ENCODE assay signal across 26 cellular contexts in the genomic region with DNA sequence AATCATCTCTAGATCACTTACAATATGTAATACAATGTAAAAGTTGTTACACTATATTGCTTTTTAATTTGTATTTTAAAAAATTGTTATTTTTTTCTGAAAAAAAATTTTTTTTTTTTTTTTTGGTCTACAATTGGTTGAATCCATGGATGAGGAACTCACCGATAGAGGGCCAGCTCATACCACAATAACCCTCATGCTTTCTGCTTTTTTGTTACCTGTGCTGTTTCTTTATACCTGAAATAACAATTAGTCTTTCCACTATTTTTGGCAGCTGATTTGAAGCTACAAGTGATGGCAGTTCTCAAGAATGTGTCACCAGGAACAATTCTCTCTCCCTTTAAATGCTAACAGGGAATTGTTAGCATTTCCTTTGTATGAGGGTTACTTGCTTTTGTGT. TPM values are rescaled to one million over a fixed set of nuclear protein-coding genes. Genes with fewer than 3 reads are reported as not detected.
DNase-seq lines count a peak whose midpoint lies in the region; ATAC-seq and TF ChIP-seq lines count a peak whose summit lies in the region.
"Had no signal": no experiment of that assay in that cellular context is flagged by ENCODE, and none has a peak within 500 bp of the region (broad histone marks: within the 10 kb centered on the region; RNA-seq: fewer than 3 reads in every experiment).

No MANE protein-coding gene starts in this region.

- H3K36me3 ChIP-seq in GM23338 (ENCODE audit: insufficient read depth): no peaks in the 10 kb centered on the region
- H3K36me3 ChIP-seq: gastroesophageal sphincter had no signal

- no peaks in the 10 kb centered on the region for H3K9me2 ChIP-seq in GM23338 (ENCODE audit: insufficient read depth)

- no peaks in the 10 kb centered on the region for H3F3A ChIP-seq in GM23338 (replicated peaks; ENCODE audit: low read depth)

- H3K27ac ChIP-seq in GM23338 (ENCODE audit: low read depth): no peak overlapping the region
- H3K27ac ChIP-seq: body of pancreas, epithelial cell of prostate, gastroesophageal sphincter, skin epidermis had no signal

- H3K27me3 Mint-ChIP-seq in GM23338 (ENCODE audit: insufficient read depth, low read depth, poor library complexity): peaks cover 2% of the 10 kb centered on the region
- H3K27me3 Mint-ChIP-seq: naive B cell, T-helper 17 cell had no signal

- H3K4me1 Mint-ChIP-seq in GM23338: peaks cover 36% of the 10 kb centered on the region

- no peak overlapping the region for H3K27ac Mint-ChIP-seq in GM23338
- H3K27ac Mint-ChIP-seq: activated naive CD4-positive, alpha-beta T cell treated with anti-CD3 and anti-CD28 coated beads, Interleukin-2, amount 50 U/mL, for 72 hours; activated T-cell treated with anti-CD3 and anti-CD28 coated beads, Interleukin-2, amount 50 U/mL, for 72 hours; T-helper 17 cell had no signal

- in situ Hi-C loops in SK-MEL-5 (cut with HindIII; ENCODE audit: low pct_unique_long_range_greater_than_20kb, low sequenced_read_pairs): no loop called here

- peak; percentile 33 for DNase-seq in GM23338 (ENCODE audit: low spot score)
- DNase-seq in SK-MEL-5 (ENCODE audit: low read depth, low spot score): peak; percentile 8
- no peak for DNase-seq in epithelial cell of proximal tubule (ENCODE audit: low read depth)
- DNase-seq in retinal pigment epithelial cell (ENCODE audit: low read depth): no peak
- no peak for DNase-seq in DMS 273 (lab: John Stamatoyannopoulos, UW; ENCODE audit: unreplicated experiment)
- DNase-seq in islet precursor cell: no peak
- DNase-seq: activated CD4-positive, CD25-positive, alpha-beta regulatory T cell; activated T-cell treated with anti-CD3 and anti-CD28 coated beads, Interleukin-2, amount 50 U/mL, for 72 hours; BE2C; body of pancreas; cortex of kidney; MM.1S; naive B cell; NCI-H187; NK-92 treated with Interleukin-12 subunit alpha and Interleukin-12 subunit beta, amount 100 ng/mL, for 24 hours; posterior cingulate gyrus; SHP77; stimulated activated CD4-positive, alpha-beta T cell treated with anti-CD3 and anti-CD28 coated beads, Interleukin-4, amount 100 ng/mL, for 4 hours; substantia nigra; T-helper 17 cell had no signal

- peaks cover 100% of the 10 kb centered on the region for H3K79me2 ChIP-seq in GM23338 (replicated peaks; ENCODE audit: insufficient read depth)

- H3K4me3 Mint-ChIP-seq in GM23338: peak overlapping the region; percentile 38; the same call in 1 of the 3 replicates
- H3K4me3 Mint-ChIP-seq: activated T-cell treated with anti-CD3 and anti-CD28 coated beads, Interleukin-2, amount 50 U/mL, for 72 hours; naive B cell; T-helper 17 cell had no signal

- H3K4me2 ChIP-seq in GM23338: peak overlapping the region; percentile 56

- H3K36me3 Mint-ChIP-seq in GM23338 (ENCODE audit: low read depth): 0 out of 3 replicates have a peak, but pooled peaks cover 3% of the 10 kb centered on the region

- H3K4me3 ChIP-seq in GM23338 (no peak overlapping the region), epithelial cell of proximal tubule (ENCODE audit: low read depth, low read length) (no peak overlapping the region), retinal pigment epithelial cell (ENCODE audit: low read length) (no peak overlapping the region)
- H3K4me3 ChIP-seq: body of pancreas, gastroesophageal sphincter, skin epidermis had no signal

- peaks cover 27% of the 10 kb centered on the region for H4K20me1 ChIP-seq in GM23338 (replicated peaks; ENCODE audit: insufficient read depth)

- H3K4me1 ChIP-seq in GM23338 (ENCODE audit: insufficient read depth): peaks cover 52% of the 10 kb centered on the region

- H2AFZ ChIP-seq in GM23338: no peak overlapping the region

- ATAC-seq in GM23338 (peak; percentile 41), HG03457 (IDR thresholded peaks at IDR 0.05; ENCODE audit: unreplicated experiment) (no peak), HG02981 (IDR thresholded peaks at IDR 0.05; ENCODE audit: unreplicated experiment) (no peak)
- ATAC-seq: activated naive CD4-positive, alpha-beta T cell treated with anti-CD3 and anti-CD28 coated beads, Interleukin-2, amount 50 U/mL, for 72 hours; activated T-cell treated with anti-CD3 and anti-CD28 coated beads, Interleukin-2, amount 50 U/mL, for 72 hours; body of pancreas; gastroesophageal sphincter; T-helper 17 cell had no signal

- no peaks in the 10 kb centered on the region for H3K27me3 ChIP-seq in GM23338 (ENCODE audit: insufficient read depth)
- H3K27me3 ChIP-seq: BE2C, body of pancreas, gastroesophageal sphincter had no signal

- TF ChIP-seq CTCF in GM23338 (conservative IDR thresholded peaks at IDR 0.05; ENCODE audit: low read depth in 2 of 2): peak; percentile 35 to 39; a peak in 3 of 4 replicates
- peak; percentile 40 for TF ChIP-seq CTCF in epithelial cell of proximal tubule (conservative IDR thresholded peaks at IDR 0.05; ENCODE audit: low read depth, low read length)
- TF ChIP-seq CTCF in retinal pigment epithelial cell (conservative IDR thresholded peaks at IDR 0.05; ENCODE audit: low read depth, low read length): peak; percentile 9

- no peaks in the 10 kb centered on the region for H3K9me3 Mint-ChIP-seq in GM23338
- H3K9me3 Mint-ChIP-seq: activated naive CD4-positive, alpha-beta T cell treated with anti-CD3 and anti-CD28 coated beads, Interleukin-2, amount 50 U/mL, for 72 hours; activated T-cell treated with anti-CD3 and anti-CD28 coated beads, Interleukin-2, amount 50 U/mL, for 72 hours had no signal

TF ChIP-seq in GM23338, 12 proteins besides CTCF, POLR2A, EP300 and RAD21:
- TF ChIP-seq, protein P1, sequence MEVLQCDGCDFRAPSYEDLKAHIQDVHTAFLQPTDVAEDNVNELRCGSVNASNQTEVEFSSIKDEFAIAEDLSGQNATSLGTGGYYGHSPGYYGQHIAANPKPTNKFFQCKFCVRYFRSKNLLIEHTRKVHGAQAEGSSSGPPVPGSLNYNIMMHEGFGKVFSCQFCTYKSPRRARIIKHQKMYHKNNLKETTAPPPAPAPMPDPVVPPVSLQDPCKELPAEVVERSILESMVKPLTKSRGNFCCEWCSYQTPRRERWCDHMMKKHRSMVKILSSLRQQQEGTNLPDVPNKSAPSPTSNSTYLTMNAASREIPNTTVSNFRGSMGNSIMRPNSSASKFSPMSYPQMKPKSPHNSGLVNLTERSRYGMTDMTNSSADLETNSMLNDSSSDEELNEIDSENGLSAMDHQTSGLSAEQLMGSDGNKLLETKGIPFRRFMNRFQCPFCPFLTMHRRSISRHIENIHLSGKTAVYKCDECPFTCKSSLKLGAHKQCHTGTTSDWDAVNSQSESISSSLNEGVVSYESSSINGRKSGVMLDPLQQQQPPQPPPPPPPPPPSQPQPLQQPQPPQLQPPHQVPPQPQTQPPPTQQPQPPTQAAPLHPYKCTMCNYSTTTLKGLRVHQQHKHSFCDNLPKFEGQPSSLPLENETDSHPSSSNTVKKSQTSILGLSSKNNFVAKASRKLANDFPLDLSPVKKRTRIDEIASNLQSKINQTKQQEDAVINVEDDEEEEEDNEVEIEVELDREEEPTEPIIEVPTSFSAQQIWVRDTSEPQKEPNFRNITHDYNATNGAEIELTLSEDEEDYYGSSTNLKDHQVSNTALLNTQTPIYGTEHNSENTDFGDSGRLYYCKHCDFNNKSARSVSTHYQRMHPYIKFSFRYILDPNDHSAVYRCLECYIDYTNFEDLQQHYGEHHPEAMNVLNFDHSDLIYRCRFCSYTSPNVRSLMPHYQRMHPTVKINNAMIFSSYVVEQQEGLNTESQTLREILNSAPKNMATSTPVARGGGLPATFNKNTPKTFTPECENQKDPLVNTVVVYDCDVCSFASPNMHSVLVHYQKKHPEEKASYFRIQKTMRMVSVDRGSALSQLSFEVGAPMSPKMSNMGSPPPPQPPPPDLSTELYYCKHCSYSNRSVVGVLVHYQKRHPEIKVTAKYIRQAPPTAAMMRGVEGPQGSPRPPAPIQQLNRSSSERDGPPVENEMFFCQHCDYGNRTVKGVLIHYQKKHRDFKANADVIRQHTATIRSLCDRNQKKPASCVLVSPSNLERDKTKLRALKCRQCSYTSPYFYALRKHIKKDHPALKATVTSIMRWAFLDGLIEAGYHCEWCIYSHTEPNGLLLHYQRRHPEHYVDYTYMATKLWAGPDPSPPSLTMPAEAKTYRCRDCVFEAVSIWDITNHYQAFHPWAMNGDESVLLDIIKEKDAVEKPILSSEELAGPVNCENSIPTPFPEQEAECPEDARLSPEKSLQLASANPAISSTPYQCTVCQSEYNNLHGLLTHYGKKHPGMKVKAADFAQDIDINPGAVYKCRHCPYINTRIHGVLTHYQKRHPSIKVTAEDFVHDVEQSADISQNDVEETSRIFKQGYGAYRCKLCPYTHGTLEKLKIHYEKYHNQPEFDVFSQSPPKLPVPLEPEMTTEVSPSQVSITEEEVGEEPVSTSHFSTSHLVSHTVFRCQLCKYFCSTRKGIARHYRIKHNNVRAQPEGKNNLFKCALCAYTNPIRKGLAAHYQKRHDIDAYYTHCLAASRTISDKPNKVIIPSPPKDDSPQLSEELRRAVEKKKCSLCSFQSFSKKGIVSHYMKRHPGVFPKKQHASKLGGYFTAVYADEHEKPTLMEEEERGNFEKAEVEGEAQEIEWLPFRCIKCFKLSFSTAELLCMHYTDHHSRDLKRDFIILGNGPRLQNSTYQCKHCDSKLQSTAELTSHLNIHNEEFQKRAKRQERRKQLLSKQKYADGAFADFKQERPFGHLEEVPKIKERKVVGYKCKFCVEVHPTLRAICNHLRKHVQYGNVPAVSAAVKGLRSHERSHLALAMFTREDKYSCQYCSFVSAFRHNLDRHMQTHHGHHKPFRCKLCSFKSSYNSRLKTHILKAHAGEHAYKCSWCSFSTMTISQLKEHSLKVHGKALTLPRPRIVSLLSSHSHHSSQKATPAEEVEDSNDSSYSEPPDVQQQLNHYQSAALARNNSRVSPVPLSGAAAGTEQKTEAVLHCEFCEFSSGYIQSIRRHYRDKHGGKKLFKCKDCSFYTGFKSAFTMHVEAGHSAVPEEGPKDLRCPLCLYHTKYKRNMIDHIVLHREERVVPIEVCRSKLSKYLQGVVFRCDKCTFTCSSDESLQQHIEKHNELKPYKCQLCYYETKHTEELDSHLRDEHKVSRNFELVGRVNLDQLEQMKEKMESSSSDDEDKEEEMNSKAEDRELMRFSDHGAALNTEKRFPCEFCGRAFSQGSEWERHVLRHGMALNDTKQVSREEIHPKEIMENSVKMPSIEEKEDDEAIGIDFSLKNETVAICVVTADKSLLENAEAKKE (CRISPR knock-in tag; IDR thresholded peaks at IDR 0.05): no peak
TF ChIP-seq in GM23338: peak in this region for 0.

RNA-seq across cellular contexts. Expression of a gene that starts 12.0 kb away (rescaled TPM):
- 79.4 and 96.4 TPM in 2 replicates for total RNA-seq in GM23338 (2014; rRNA removed; shearing (Covaris generic))
- 33.0 and 33.2 TPM in 2 replicates for polyA plus RNA-seq in GM23338 (2016; fragmentation: Nextera tagmentation; extraction: Ambion mirVana)
- 15.8 and 21.1 TPM in 2 replicates for total RNA-seq in SK-MEL-5 (2014; rRNA removed; shearing (Covaris generic))
- 33.1 and 41.4 TPM in 2 replicates for polyA plus RNA-seq in SK-MEL-5 (2015; cell fraction: cytosol; rRNA removed)
- polyA plus RNA-seq in SK-MEL-5 (2015; cell fraction: nucleus; rRNA removed): 48.2 and 61.3 TPM in 2 replicates
- total RNA-seq in epithelial cell of proximal tubule: 7.0 and 8.5 TPM in 2 replicates

Comparison
In these comparisons a context has a peak if more than half of its experiments do, and no peak if none do; other contexts are left out.
1. DNase-seq: peak in GM23338 (single experiment) and SK-MEL-5 (single experiment); none in epithelial cell of proximal tubule (single experiment), retinal pigment epithelial cell (single experiment), DMS 273 (single experiment) and islet precursor cell (single experiment).
2. Peak in every context shown above with its lines, with median percentiles within 50 percentile points of each other: CTCF ChIP-seq.